Comparison of ENCODE assay signal across 27 cellular contexts in genomic region chr3:124360140-124360539, GRCh38.
A peak's percentile ranks its signal among the peaks of the same experiment; 100 is the strongest.
DNase-seq lines count a peak whose midpoint lies in the region; ATAC-seq and TF ChIP-seq lines count a peak whose summit lies in the region.
"Had no signal": no experiment of that assay in that cellular context is flagged by ENCODE, and none has a peak within 500 bp of the region (broad histone marks: within the 10 kb centered on the region; RNA-seq: fewer than 3 reads in every experiment).

No MANE protein-coding gene starts in this region.

- H3K27me3 Mint-ChIP-seq in neural progenitor cell (ENCODE audit: insufficient read depth, low read depth): no peaks in the 10 kb centered on the region

- peaks cover 26% of the 10 kb centered on the region for H3K4me1 Mint-ChIP-seq in neural progenitor cell
- H3K4me1 Mint-ChIP-seq: activated naive CD4-positive, alpha-beta T cell treated with anti-CD3 and anti-CD28 coated beads, Interleukin-2, amount 10 ng/mL, durations not matched to agents 7 days and 5 days; CD4-positive, alpha-beta memory T cell; naive B cell; stimulated activated memory B cell treated with anti-CD40 and anti-IgM and Interleukin-4, amounts not matched to agents 10 μg/mL and 1 μg/mL and 100 μg/mL, for 72 hours had no signal

- H3K27ac Mint-ChIP-seq in neural progenitor cell: peak overlapping the region; percentile 90
- H3K27ac Mint-ChIP-seq: activated CD4-positive, alpha-beta memory T cell treated with anti-CD3 and anti-CD28 coated beads for 36 hours; activated naive CD4-positive, alpha-beta T cell treated with anti-CD3 and anti-CD28 coated beads, Interleukin-2, amount 10 ng/mL, durations not matched to agents 7 days and 5 days; activated T-helper 1 cell treated with anti-CD3 and anti-CD28 coated beads, Interleukin-12 subunit alpha, Interleukin-12 subunit beta, Interleukin-2, Interleukin-4 antibody, amounts not matched to agents 30 ng/mL and 10 ng/mL and 1 ng/mL, durations not matched to agents 14 hours and 24 hours and 36 hours; naive B cell; stimulated activated memory B cell treated with anti-CD40 and anti-IgM and Interleukin-4, amounts not matched to agents 10 μg/mL and 1 μg/mL and 100 μg/mL, for 72 hours had no signal

- no peaks in the 10 kb centered on the region for H3K36me3 ChIP-seq in SK-N-MC (ENCODE audit: insufficient read depth, low read length)
- no peaks in the 10 kb centered on the region for H3K36me3 ChIP-seq in fibroblast of lung (ENCODE audit: control insufficient read depth, insufficient read depth, low read length)
- no peaks in the 10 kb centered on the region for H3K36me3 ChIP-seq in neural progenitor cell
- H3K36me3 ChIP-seq in HAP-1 (replicated peaks): no peaks in the 10 kb centered on the region
- H3K36me3 ChIP-seq: Peyer's patch, right lobe of liver, uterus had no signal

- no peaks in the 10 kb centered on the region for H3K9me3 Mint-ChIP-seq in neural progenitor cell
- H3K9me3 Mint-ChIP-seq: activated CD4-positive, alpha-beta memory T cell treated with anti-CD3 and anti-CD28 coated beads for 36 hours; activated naive CD4-positive, alpha-beta T cell treated with anti-CD3 and anti-CD28 coated beads, Interleukin-2, amount 10 ng/mL, durations not matched to agents 7 days and 5 days; activated T-helper 1 cell treated with anti-CD3 and anti-CD28 coated beads, Interleukin-12 subunit alpha, Interleukin-12 subunit beta, Interleukin-2, Interleukin-4 antibody, amounts not matched to agents 30 ng/mL and 10 ng/mL and 1 ng/mL, durations not matched to agents 14 hours and 24 hours and 36 hours had no signal

- H3K9ac ChIP-seq in SK-N-MC (ENCODE audit: insufficient read length) (peak overlapping the region; percentile 1), fibroblast of lung (ENCODE audit: insufficient read depth, low read length) (no peak overlapping the region), neural progenitor cell (no peak overlapping the region)

- H3K4me1 ChIP-seq in fibroblast of lung (ENCODE audit: control insufficient read depth, extremely low read depth, insufficient read depth, low read length): no peaks in the 10 kb centered on the region
- peaks cover 19% of the 10 kb centered on the region for H3K4me1 ChIP-seq in neural progenitor cell
- no peaks in the 10 kb centered on the region for H3K4me1 ChIP-seq in HAP-1
- H3K4me1 ChIP-seq: A549, foreskin keratinocyte, uterus had no signal

- no peaks in the 10 kb centered on the region for H3F3A ChIP-seq in neural progenitor cell (ENCODE audit: low read depth)

- H3K4me2 ChIP-seq in fibroblast of lung (ENCODE audit: extremely low read depth, insufficient read depth, low read length): no peak overlapping the region
- peak overlapping the region; percentile 50 for H3K4me2 ChIP-seq in neural progenitor cell
- H3K4me2 ChIP-seq: A549 had no signal

- no peaks in the 10 kb centered on the region for H3K79me2 ChIP-seq in fibroblast of lung (ENCODE audit: control insufficient read depth, insufficient read depth, low read length)
- H3K79me2 ChIP-seq in neural progenitor cell (ENCODE audit: low read depth): no peaks in the 10 kb centered on the region

- in situ Hi-C loops in HAP-1 (cut with MboI; ENCODE audit: low sequenced_read_pairs): no loop called here

- H3K9me3 ChIP-seq in SK-N-MC (ENCODE audit: low read depth, low read length) (no peaks in the 10 kb centered on the region), fibroblast of lung (ENCODE audit: control insufficient read depth, insufficient read depth, low read depth, low read length) (no peaks in the 10 kb centered on the region), neural progenitor cell (ENCODE audit: low read depth) (no peaks in the 10 kb centered on the region), HAP-1 (no peaks in the 10 kb centered on the region)
- H3K9me3 ChIP-seq: A549, Peyer's patch, right lobe of liver, uterus had no signal

- H3K27ac ChIP-seq in SK-N-MC: peak overlapping the region; percentile 53
- no peak overlapping the region for H3K27ac ChIP-seq in fibroblast of lung (ENCODE audit: insufficient read depth, low read length)
- peak overlapping the region; percentile 15 for H3K27ac ChIP-seq in neural progenitor cell
- H3K27ac ChIP-seq: A549, foreskin keratinocyte, Peyer's patch, uterus had no signal

- H4K20me1 ChIP-seq in fibroblast of lung (ENCODE audit: control insufficient read depth, extremely low read depth, insufficient read depth, low read length) (no peaks in the 10 kb centered on the region), neural progenitor cell (ENCODE audit: low read depth) (no peaks in the 10 kb centered on the region)

- no peak overlapping the region for H3K4me3 Mint-ChIP-seq in neural progenitor cell
- H3K4me3 Mint-ChIP-seq: activated CD4-positive, alpha-beta memory T cell treated with anti-CD3 and anti-CD28 coated beads for 36 hours; activated naive CD4-positive, alpha-beta T cell treated with anti-CD3 and anti-CD28 coated beads, Interleukin-2, amount 10 ng/mL, durations not matched to agents 7 days and 5 days; activated T-helper 1 cell treated with anti-CD3 and anti-CD28 coated beads, Interleukin-12 subunit alpha, Interleukin-12 subunit beta, Interleukin-2, Interleukin-4 antibody, amounts not matched to agents 30 ng/mL and 10 ng/mL and 1 ng/mL, durations not matched to agents 14 hours and 24 hours and 36 hours; CD4-positive, alpha-beta memory T cell; naive B cell; stimulated activated memory B cell treated with anti-CD40 and anti-IgM and Interleukin-4, amounts not matched to agents 10 μg/mL and 1 μg/mL and 100 μg/mL, for 72 hours had no signal

- no peak for ATAC-seq in HG02763 (IDR thresholded peaks at IDR 0.05; ENCODE audit: unreplicated experiment)
- ATAC-seq: A549; foreskin keratinocyte; left colon; right lobe of liver; stimulated activated memory B cell treated with anti-CD40 and anti-IgM and Interleukin-4, amounts not matched to agents 10 μg/mL and 1 μg/mL and 100 μg/mL, for 72 hours had no signal

- H3K27me3 ChIP-seq in fibroblast of lung (ENCODE audit: control insufficient read depth, insufficient read depth, low read length) (no peaks in the 10 kb centered on the region), neural progenitor cell (no peaks in the 10 kb centered on the region), HAP-1 (ENCODE audit: low read depth) (no peaks in the 10 kb centered on the region)
- H3K27me3 ChIP-seq: Peyer's patch, right lobe of liver, uterus had no signal

- DNase-seq in AG10803 (ENCODE audit: low read depth) (peak; percentile 9), SK-N-MC (ENCODE audit: low read depth, low spot score) (no peak), fibroblast of lung (ENCODE audit: low read depth in 2 of 2) (peak; percentile 18 to 22), neural progenitor cell (ENCODE audit: low spot score) (no peak), HAP-1 (ENCODE audit: low spot score in 2 of 2) (no peak), NCI-H524 treated with DMSO at 0.1 percent for 48 hours (lab: John Stamatoyannopoulos, UW) (no peak)
- DNase-seq in activated CD4-positive, alpha-beta T cell treated with anti-CD3 and anti-CD28 coated beads for 1 hour: no peak
- DNase-seq: activated CD4-positive, alpha-beta memory T cell treated with anti-CD3 and anti-CD28 coated beads for 36 hours; activated CD8-positive, alpha-beta memory T cell treated with anti-CD3 and anti-CD28 coated beads, Interleukin-2, amount 50 U/mL, for 4 hours; activated naive CD4-positive, alpha-beta T cell treated with anti-CD3 and anti-CD28 coated beads, Interleukin-2, amount 10 ng/mL, durations not matched to agents 7 days and 5 days; amniotic stem cell; CD4-positive, alpha-beta memory T cell; effector CD8-positive, alpha-beta T cell; erythroblast; foreskin keratinocyte; left colon; naive B cell; Peyer's patch; right lobe of liver; stimulated activated CD4-positive, alpha-beta T cell treated with anti-CD3 and anti-CD28 coated beads, Interleukin-4, amount 100 ng/mL, for 24 hours; SW 1271; T1000; uterus had no signal

- no peak overlapping the region for H3K4me3 ChIP-seq in AG10803 (ENCODE audit: low read length)
- H3K4me3 ChIP-seq in SK-N-MC: peak overlapping the region; percentile 47
- no peak overlapping the region for H3K4me3 ChIP-seq in fibroblast of lung (replicated peaks in 1 of 4; ENCODE audit: control extremely low read depth in 1 of 4, insufficient read depth in 1 of 4, low read depth in 3 of 4, low read length in 4 of 4)
- H3K4me3 ChIP-seq in neural progenitor cell: no peak overlapping the region
- no peak overlapping the region for H3K4me3 ChIP-seq in HAP-1
- H3K4me3 ChIP-seq: A549, Peyer's patch, right lobe of liver, uterus had no signal

- TF ChIP-seq CTCF in AG10803 (conservative IDR thresholded peaks at IDR 0.05; ENCODE audit: low read length): no peak
- no peak for TF ChIP-seq CTCF in fibroblast of lung (conservative IDR thresholded peaks at IDR 0.05 in 1 of 2, IDR thresholded peaks at IDR 0.05 in 1 of 2; ENCODE audit: low read depth in 1 of 2, low read length in 2 of 2)
- TF ChIP-seq CTCF in neural progenitor cell (IDR thresholded peaks at IDR 0.05): no peak

- H2AFZ ChIP-seq in fibroblast of lung (ENCODE audit: low read length) (no peak overlapping the region), neural progenitor cell (replicated peaks) (no peak overlapping the region)

- peaks cover 2% of the 10 kb centered on the region for H3K36me3 Mint-ChIP-seq in neural progenitor cell
- H3K36me3 Mint-ChIP-seq: activated CD4-positive, alpha-beta memory T cell treated with anti-CD3 and anti-CD28 coated beads for 36 hours; activated naive CD4-positive, alpha-beta T cell treated with anti-CD3 and anti-CD28 coated beads, Interleukin-2, amount 10 ng/mL, durations not matched to agents 7 days and 5 days; CD4-positive, alpha-beta memory T cell; stimulated activated memory B cell treated with anti-CD40 and anti-IgM and Interleukin-4, amounts not matched to agents 10 μg/mL and 1 μg/mL and 100 μg/mL, for 72 hours had no signal

Comparison
In these comparisons a context has a peak if more than half of its experiments do, and no peak if none do; other contexts are left out.
1. DNase-seq: peak in AG10803 (single experiment) and fibroblast of lung (2 of 2); none in SK-N-MC (single experiment), neural progenitor cell (single experiment), HAP-1 (0 of 2), NCI-H524 treated with DMSO at 0.1 percent for 48 hours (single experiment) and activated CD4-positive, alpha-beta T cell treated with anti-CD3 and anti-CD28 coated beads for 1 hour (single experiment).